In genomic region chr2:219119422-219120043, GRCh38 we compare ENCODE assay signal across 8 cellular contexts. TPM values are rescaled to one million over a fixed set of nuclear protein-coding genes. Genes with fewer than 3 reads are reported as not detected.
DNase-seq lines count a peak whose midpoint lies in the region; ATAC-seq and TF ChIP-seq lines count a peak whose summit lies in the region.

No MANE protein-coding gene starts in this region.

- H3K4me2 ChIP-seq in SU-DHL-6 (ENCODE audit: low read depth, low read length, poor library complexity, severe bottlenecking): no peak overlapping the region

- no peak overlapping the region for H3K9ac ChIP-seq in SU-DHL-6 (ENCODE audit: low read length)

- no peaks in the 10 kb centered on the region for H3K79me2 ChIP-seq in SU-DHL-6 (ENCODE audit: insufficient read depth, low read length)

- H3K9me3 ChIP-seq in SU-DHL-6 (ENCODE audit: insufficient read depth, low read length) (no peaks in the 10 kb centered on the region), right cardiac atrium (ENCODE audit: control insufficient read depth, low read length) (no peaks in the 10 kb centered on the region)

- intact Hi-C loops in right cardiac atrium (cut with DNase I): loop anchor here (1.0 to 5.0 kb wide), 4 partner anchors 47 to 62 kb away; no protein-coding TSS in a partner anchor

- no peak overlapping the region for H2AFZ ChIP-seq in SU-DHL-6 (ENCODE audit: low read depth, low read length, severe bottlenecking)

- in situ Hi-C loops in Caki2 (cut with HindIII; ENCODE audit: low pct_unique_long_range_greater_than_20kb, low sequenced_read_pairs): no loop called here

- ATAC-seq in right cardiac atrium: peak; percentile 61 to 75
- no peak for ATAC-seq in GM21717 (IDR thresholded peaks at IDR 0.05; ENCODE audit: unreplicated experiment)
- ATAC-seq in GM21825 (IDR thresholded peaks at IDR 0.05; ENCODE audit: unreplicated experiment): no peak

- DNase-seq in Caki2 (ENCODE audit: low read depth) (peak; percentile 14), HPDE6-E6E7 (ENCODE audit: extremely low spot score) (peak; percentile 37), amniotic epithelial cell (ENCODE audit: low read depth) (peak; percentile 42), right cardiac atrium (peak; percentile 64 to 83 (median 65)), smooth muscle cell of the brain vasculature (ENCODE audit: low read depth, low spot score) (peak; percentile 21)

- H3K27ac ChIP-seq in SU-DHL-6 (ENCODE audit: low read depth, low read length): no peak overlapping the region
- H3K27ac ChIP-seq in right cardiac atrium (ENCODE audit: low read length): no peak overlapping the region

- no peaks in the 10 kb centered on the region for H3F3A ChIP-seq in SU-DHL-6 (ENCODE audit: insufficient read depth)

- no peaks in the 10 kb centered on the region for H3K27me3 ChIP-seq in SU-DHL-6 (ENCODE audit: low read length)
- H3K27me3 ChIP-seq in right cardiac atrium (ENCODE audit: control insufficient read depth, insufficient read depth): no peaks in the 10 kb centered on the region

- H3K36me3 ChIP-seq in SU-DHL-6 (ENCODE audit: low read length): no peaks in the 10 kb centered on the region

- no peaks in the 10 kb centered on the region for H3K9me2 ChIP-seq in SU-DHL-6 (replicated peaks; ENCODE audit: insufficient read depth, low read length)

- H3K4me1 ChIP-seq in right cardiac atrium (ENCODE audit: control insufficient read depth, insufficient read depth, low read length): peaks cover 6% of the 10 kb centered on the region

- H3K4me3 ChIP-seq in SU-DHL-6 (ENCODE audit: insufficient read depth, low read length, poor library complexity, severe bottlenecking) (no peak overlapping the region), right cardiac atrium (ENCODE audit: low read length) (no peak overlapping the region)

- 61% methylated on average over 7 of the region's 7 CpGs for WGBS in right cardiac atrium

- 0 out of 2 replicates have a peak, but pooled peaks cover 5% of the 10 kb centered on the region for H4K20me1 ChIP-seq in SU-DHL-6 (ENCODE audit: low read depth, low read length)

- TF ChIP-seq CTCF in SU-DHL-6 (IDR thresholded peaks at IDR 0.05; ENCODE audit: insufficient read depth, low read length, poor library complexity, severe bottlenecking): peak; percentile 78

RNA-seq across cellular contexts. Expression of gene NHEJ1, which starts 41.1 kb away (rescaled TPM):
- total RNA-seq in Caki2 (2014; rRNA removed; shearing (Covaris generic); ENCODE audit: low replicate concordance): 17.4 and 21.5 TPM in 2 replicates
- total RNA-seq in right cardiac atrium: 1 to 10 TPM; 5.4 to 9.4 (median 9.2) TPM
- polyA plus RNA-seq in right cardiac atrium: 5.6 TPM

RNA-seq across cellular contexts. Expression of gene SLC23A3, which starts 50.3 kb away (rescaled TPM):
- total RNA-seq in Caki2 (2014; rRNA removed; shearing (Covaris generic); ENCODE audit: low replicate concordance): 0.07 and 0.70 TPM in 2 replicates
- under 1 TPM; 0.56 to 0.95 (median 0.57) TPM for total RNA-seq in right cardiac atrium
- 0.59 TPM for polyA plus RNA-seq in right cardiac atrium

RNA-seq across cellular contexts. Expression of gene CNPPD1, which starts 57.2 kb away (rescaled TPM):
- 24.6 and 28.9 TPM in 2 replicates for total RNA-seq in Caki2 (2014; rRNA removed; shearing (Covaris generic); ENCODE audit: low replicate concordance)
- total RNA-seq in right cardiac atrium: 10 to 100 TPM; 40.0 to 53.1 (median 48.5) TPM
- 41.8 TPM for polyA plus RNA-seq in right cardiac atrium

RNA-seq across cellular contexts. Expression of gene RETREG2, which starts 58.5 kb away (rescaled TPM):
- 54.2 and 72.1 TPM in 2 replicates for total RNA-seq in Caki2 (2014; rRNA removed; shearing (Covaris generic); ENCODE audit: low replicate concordance)
- total RNA-seq in right cardiac atrium: 10 to 100 TPM; 35.2 to 47.3 (median 40.2) TPM
- polyA plus RNA-seq in right cardiac atrium: 22.0 TPM

RNA-seq across cellular contexts. Expression of gene IHH, which starts 58.8 kb away (rescaled TPM):
- total RNA-seq in Caki2 (2014; rRNA removed; shearing (Covaris generic); ENCODE audit: low replicate concordance): not detected in 2 replicates
- total RNA-seq in right cardiac atrium: not detected
- polyA plus RNA-seq in right cardiac atrium: 0.05 TPM

Comparison
In these comparisons a context has a peak if more than half of its experiments do, and no peak if none do; other contexts are left out.
1. DNase-seq: peak in every context shown above with its lines; median percentile 65 in right cardiac atrium; 42 in amniotic epithelial cell; 37 in HPDE6-E6E7; 21 in smooth muscle cell of the brain vasculature; 14 in Caki2.
2. ATAC-seq: peak in right cardiac atrium (2 of 2); none in GM21717 (single experiment) and GM21825 (single experiment).